In the genomic region with DNA sequence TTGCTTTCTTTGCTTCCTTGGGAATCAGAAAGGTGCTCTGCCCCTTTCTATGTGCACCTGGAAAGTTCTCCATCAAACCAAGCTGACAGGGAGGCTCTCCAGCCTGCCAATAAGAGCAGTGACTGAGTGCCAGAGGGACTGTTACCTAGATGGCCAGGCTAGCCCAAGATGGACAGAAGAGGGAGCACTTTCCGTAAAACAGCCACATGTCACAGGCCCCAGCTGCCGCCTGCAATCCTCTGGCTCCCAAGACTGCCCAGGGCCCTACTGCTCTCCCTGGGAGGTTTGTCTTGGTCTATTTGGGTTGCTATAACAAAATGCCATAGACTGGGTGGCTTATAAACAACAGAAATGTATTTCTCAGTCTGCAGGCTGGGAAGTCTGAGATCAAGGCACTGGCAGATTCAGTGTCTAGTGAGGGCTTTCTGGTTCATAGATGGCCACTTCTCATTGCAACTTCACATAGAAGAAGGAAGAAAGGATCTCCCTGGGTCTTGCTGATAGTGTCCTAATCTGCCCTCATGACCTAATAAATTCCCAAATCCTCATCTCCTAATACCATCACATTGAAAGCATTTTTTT, we compare ENCODE assay signal across 1 cellular context.
TF ChIP-seq lines count a peak whose summit lies in the region.

No MANE protein-coding gene starts in this region.

TF ChIP-seq in GM12878, 131 proteins besides CTCF, POLR2A, EP300 and RAD21 (continued from another document):
- TF ChIP-seq, protein P1, sequence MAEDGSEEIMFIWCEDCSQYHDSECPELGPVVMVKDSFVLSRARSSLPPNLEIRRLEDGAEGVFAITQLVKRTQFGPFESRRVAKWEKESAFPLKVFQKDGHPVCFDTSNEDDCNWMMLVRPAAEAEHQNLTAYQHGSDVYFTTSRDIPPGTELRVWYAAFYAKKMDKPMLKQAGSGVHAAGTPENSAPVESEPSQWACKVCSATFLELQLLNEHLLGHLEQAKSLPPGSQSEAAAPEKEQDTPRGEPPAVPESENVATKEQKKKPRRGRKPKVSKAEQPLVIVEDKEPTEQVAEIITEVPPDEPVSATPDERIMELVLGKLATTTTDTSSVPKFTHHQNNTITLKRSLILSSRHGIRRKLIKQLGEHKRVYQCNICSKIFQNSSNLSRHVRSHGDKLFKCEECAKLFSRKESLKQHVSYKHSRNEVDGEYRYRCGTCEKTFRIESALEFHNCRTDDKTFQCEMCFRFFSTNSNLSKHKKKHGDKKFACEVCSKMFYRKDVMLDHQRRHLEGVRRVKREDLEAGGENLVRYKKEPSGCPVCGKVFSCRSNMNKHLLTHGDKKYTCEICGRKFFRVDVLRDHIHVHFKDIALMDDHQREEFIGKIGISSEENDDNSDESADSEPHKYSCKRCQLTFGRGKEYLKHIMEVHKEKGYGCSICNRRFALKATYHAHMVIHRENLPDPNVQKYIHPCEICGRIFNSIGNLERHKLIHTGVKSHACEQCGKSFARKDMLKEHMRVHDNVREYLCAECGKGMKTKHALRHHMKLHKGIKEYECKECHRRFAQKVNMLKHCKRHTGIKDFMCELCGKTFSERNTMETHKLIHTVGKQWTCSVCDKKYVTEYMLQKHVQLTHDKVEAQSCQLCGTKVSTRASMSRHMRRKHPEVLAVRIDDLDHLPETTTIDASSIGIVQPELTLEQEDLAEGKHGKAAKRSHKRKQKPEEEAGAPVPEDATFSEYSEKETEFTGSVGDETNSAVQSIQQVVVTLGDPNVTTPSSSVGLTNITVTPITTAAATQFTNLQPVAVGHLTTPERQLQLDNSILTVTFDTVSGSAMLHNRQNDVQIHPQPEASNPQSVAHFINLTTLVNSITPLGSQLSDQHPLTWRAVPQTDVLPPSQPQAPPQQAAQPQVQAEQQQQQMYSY (CRISPR knock-in tag; IDR thresholded peaks at IDR 0.05): no peak
- TF ChIP-seq RCOR1 (conservative IDR thresholded peaks at IDR 0.05; ENCODE audit: low read depth, low read length): no peak
- no peak for TF ChIP-seq SREBF2 (IDR thresholded peaks at IDR 0.05; ENCODE audit: low read length)
- TF ChIP-seq, protein P2, sequence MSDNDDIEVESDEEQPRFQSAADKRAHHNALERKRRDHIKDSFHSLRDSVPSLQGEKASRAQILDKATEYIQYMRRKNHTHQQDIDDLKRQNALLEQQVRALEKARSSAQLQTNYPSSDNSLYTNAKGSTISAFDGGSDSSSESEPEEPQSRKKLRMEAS (IDR thresholded peaks at IDR 0.05; ENCODE audit: low read depth, low read length): no peak
- no peak for TF ChIP-seq ZNF217 (IDR thresholded peaks at IDR 0.05)
- no peak for TF ChIP-seq EED (IDR thresholded peaks at IDR 0.05; ENCODE audit: low read depth)
- no peak for TF ChIP-seq IRF3 (IDR thresholded peaks at IDR 0.05)
- TF ChIP-seq, protein P3, sequence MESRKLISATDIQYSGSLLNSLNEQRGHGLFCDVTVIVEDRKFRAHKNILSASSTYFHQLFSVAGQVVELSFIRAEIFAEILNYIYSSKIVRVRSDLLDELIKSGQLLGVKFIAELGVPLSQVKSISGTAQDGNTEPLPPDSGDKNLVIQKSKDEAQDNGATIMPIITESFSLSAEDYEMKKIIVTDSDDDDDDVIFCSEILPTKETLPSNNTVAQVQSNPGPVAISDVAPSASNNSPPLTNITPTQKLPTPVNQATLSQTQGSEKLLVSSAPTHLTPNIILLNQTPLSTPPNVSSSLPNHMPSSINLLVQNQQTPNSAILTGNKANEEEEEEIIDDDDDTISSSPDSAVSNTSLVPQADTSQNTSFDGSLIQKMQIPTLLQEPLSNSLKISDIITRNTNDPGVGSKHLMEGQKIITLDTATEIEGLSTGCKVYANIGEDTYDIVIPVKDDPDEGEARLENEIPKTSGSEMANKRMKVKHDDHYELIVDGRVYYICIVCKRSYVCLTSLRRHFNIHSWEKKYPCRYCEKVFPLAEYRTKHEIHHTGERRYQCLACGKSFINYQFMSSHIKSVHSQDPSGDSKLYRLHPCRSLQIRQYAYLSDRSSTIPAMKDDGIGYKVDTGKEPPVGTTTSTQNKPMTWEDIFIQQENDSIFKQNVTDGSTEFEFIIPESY (IDR thresholded peaks at IDR 0.05): no peak
- TF ChIP-seq FOXK2 (IDR thresholded peaks at IDR 0.05): no peak
- no peak for TF ChIP-seq HDAC6 (IDR thresholded peaks at IDR 0.05; ENCODE audit: unreplicated experiment)
- TF ChIP-seq RUNX3 (IDR thresholded peaks at IDR 0.05; ENCODE audit: low read length): no peak
- TF ChIP-seq ZBED1 (IDR thresholded peaks at IDR 0.05; ENCODE audit: borderline replicate concordance): no peak
- no peak for TF ChIP-seq PML (IDR thresholded peaks at IDR 0.05; ENCODE audit: low read length)
- TF ChIP-seq ATF2 (IDR thresholded peaks at IDR 0.05; ENCODE audit: low read length): no peak
- TF ChIP-seq MEF2A (IDR thresholded peaks at IDR 0.05; ENCODE audit: insufficient read depth, low read depth, low read length): no peak
- TF ChIP-seq, protein P4, sequence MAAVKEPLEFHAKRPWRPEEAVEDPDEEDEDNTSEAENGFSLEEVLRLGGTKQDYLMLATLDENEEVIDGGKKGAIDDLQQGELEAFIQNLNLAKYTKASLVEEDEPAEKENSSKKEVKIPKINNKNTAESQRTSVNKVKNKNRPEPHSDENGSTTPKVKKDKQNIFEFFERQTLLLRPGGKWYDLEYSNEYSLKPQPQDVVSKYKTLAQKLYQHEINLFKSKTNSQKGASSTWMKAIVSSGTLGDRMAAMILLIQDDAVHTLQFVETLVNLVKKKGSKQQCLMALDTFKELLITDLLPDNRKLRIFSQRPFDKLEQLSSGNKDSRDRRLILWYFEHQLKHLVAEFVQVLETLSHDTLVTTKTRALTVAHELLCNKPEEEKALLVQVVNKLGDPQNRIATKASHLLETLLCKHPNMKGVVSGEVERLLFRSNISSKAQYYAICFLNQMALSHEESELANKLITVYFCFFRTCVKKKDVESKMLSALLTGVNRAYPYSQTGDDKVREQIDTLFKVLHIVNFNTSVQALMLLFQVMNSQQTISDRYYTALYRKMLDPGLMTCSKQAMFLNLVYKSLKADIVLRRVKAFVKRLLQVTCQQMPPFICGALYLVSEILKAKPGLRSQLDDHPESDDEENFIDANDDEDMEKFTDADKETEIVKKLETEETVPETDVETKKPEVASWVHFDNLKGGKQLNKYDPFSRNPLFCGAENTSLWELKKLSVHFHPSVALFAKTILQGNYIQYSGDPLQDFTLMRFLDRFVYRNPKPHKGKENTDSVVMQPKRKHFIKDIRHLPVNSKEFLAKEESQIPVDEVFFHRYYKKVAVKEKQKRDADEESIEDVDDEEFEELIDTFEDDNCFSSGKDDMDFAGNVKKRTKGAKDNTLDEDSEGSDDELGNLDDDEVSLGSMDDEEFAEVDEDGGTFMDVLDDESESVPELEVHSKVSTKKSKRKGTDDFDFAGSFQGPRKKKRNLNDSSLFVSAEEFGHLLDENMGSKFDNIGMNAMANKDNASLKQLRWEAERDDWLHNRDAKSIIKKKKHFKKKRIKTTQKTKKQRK (IDR thresholded peaks at IDR 0.05; ENCODE audit: low read depth, low read length): no peak
- TF ChIP-seq ATF7 (IDR thresholded peaks at IDR 0.05; ENCODE audit: low read depth): no peak
- TF ChIP-seq, protein P5, sequence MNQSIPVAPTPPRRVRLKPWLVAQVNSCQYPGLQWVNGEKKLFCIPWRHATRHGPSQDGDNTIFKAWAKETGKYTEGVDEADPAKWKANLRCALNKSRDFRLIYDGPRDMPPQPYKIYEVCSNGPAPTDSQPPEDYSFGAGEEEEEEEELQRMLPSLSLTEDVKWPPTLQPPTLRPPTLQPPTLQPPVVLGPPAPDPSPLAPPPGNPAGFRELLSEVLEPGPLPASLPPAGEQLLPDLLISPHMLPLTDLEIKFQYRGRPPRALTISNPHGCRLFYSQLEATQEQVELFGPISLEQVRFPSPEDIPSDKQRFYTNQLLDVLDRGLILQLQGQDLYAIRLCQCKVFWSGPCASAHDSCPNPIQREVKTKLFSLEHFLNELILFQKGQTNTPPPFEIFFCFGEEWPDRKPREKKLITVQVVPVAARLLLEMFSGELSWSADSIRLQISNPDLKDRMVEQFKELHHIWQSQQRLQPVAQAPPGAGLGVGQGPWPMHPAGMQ (IDR thresholded peaks at IDR 0.05; ENCODE audit: borderline replicate concordance): no peak
TF ChIP-seq in GM12878: peak in this region for 0.
